In genomic region chr5:158020555-158021418, GRCh38 we compare ENCODE assay signal across 34 cellular contexts.
DNase-seq lines count a peak whose midpoint lies in the region; ATAC-seq, FAIRE-seq and TF ChIP-seq lines count a peak whose summit lies in the region.
"Had no signal": no experiment of that assay in that cellular context is flagged by ENCODE, and none has a peak within 500 bp of the region (broad histone marks: within the 10 kb centered on the region; RNA-seq: fewer than 3 reads in every experiment).

No MANE protein-coding gene starts in this region.

- no peaks in the 10 kb centered on the region for H4K20me1 ChIP-seq in HepG2 (ENCODE audit: insufficient read depth, low read length)

- H3K4me1 ChIP-seq in Caco-2: peaks cover 16% of the 10 kb centered on the region
- no peaks in the 10 kb centered on the region for H3K4me1 ChIP-seq in HepG2 (ENCODE audit: insufficient read depth, low read length)
- H3K4me1 ChIP-seq: A549, thyroid gland, vagina had no signal

- no peaks in the 10 kb centered on the region for H3K36me3 Mint-ChIP-seq in Caco-2 (ENCODE audit: insufficient read depth, unreplicated experiment)
- H3K36me3 Mint-ChIP-seq: activated CD4-positive, alpha-beta memory T cell treated with anti-CD3 and anti-CD28 coated beads for 36 hours; activated naive CD4-positive, alpha-beta T cell treated with anti-CD3 and anti-CD28 coated beads, Interleukin-2, amount 10 ng/mL, durations not matched to agents 7 days and 5 days; CD8-positive, alpha-beta memory T cell; natural killer cell; T-cell had no signal

- H3K9me3 Mint-ChIP-seq in Caco-2 (ENCODE audit: unreplicated experiment): no peaks in the 10 kb centered on the region
- H3K9me3 Mint-ChIP-seq: activated CD4-positive, alpha-beta memory T cell treated with anti-CD3 and anti-CD28 coated beads for 36 hours; activated naive CD4-positive, alpha-beta T cell treated with anti-CD3 and anti-CD28 coated beads, Interleukin-2, amount 10 ng/mL, durations not matched to agents 7 days and 5 days; activated T-helper 1 cell treated with anti-CD3 and anti-CD28 coated beads, Interleukin-12 subunit alpha, Interleukin-12 subunit beta, Interleukin-2, Interleukin-4 antibody, amounts not matched to agents 30 ng/mL and 10 ng/mL and 1 ng/mL, durations not matched to agents 14 hours and 24 hours and 36 hours; CD8-positive, alpha-beta memory T cell; natural killer cell; stimulated activated naive CD8-positive, alpha-beta T cell treated with anti-CD3 and anti-CD28 coated beads, Interleukin-15, amount 100 ng/mL, for 72 hours; T-cell had no signal

- peaks cover 6% of the 10 kb centered on the region for H3K4me1 Mint-ChIP-seq in Caco-2 (ENCODE audit: low read depth, unreplicated experiment)
- H3K4me1 Mint-ChIP-seq: activated naive CD4-positive, alpha-beta T cell treated with anti-CD3 and anti-CD28 coated beads, Interleukin-2, amount 10 ng/mL, durations not matched to agents 7 days and 5 days; B cell; natural killer cell; stimulated activated naive CD8-positive, alpha-beta T cell treated with anti-CD3 and anti-CD28 coated beads, Interleukin-15, amount 100 ng/mL, for 72 hours; T-cell had no signal

- H3K27ac ChIP-seq in epithelial cell of prostate: peak overlapping the region; percentile 12
- H3K27ac ChIP-seq in HepG2 (ENCODE audit: extremely low read length, insufficient read depth, low read length): no peak overlapping the region
- H3K27ac ChIP-seq: A549, brain microvascular endothelial cell, foreskin keratinocyte, heart left ventricle, skin epidermis, thyroid gland, vagina had no signal

- no peaks in the 10 kb centered on the region for H3K9me3 ChIP-seq in Caco-2
- no peaks in the 10 kb centered on the region for H3K9me3 ChIP-seq in HepG2 (ENCODE audit: low read length)
- H3K9me3 ChIP-seq: A549, heart left ventricle, thyroid gland, vagina had no signal

- intact Hi-C loops in Caco-2 (cut with micrococcal nuclease; ENCODE audit: unreplicated experiment) (no loop called here), HepG2 (cut with micrococcal nuclease; ENCODE audit: unreplicated experiment) (no loop called here)

- no TSS peak for BruUV-seq in Caco-2 (replicated peaks; lab: Mats Ljungman, UMichigan)
- no TSS peak for BruUV-seq in HepG2 (replicated peaks; lab: Mats Ljungman, UMichigan)

- H3K36me3 ChIP-seq in Caco-2 (ENCODE audit: control insufficient read depth, insufficient read depth, low read length) (no peaks in the 10 kb centered on the region), HepG2 (replicated peaks in 1 of 2; ENCODE audit: control insufficient read depth in 1 of 2, insufficient read depth in 2 of 2, low read length in 2 of 2) (no peaks in the 10 kb centered on the region)
- H3K36me3 ChIP-seq: brain microvascular endothelial cell, heart left ventricle, thyroid gland, vagina had no signal

- WGBS in HepG2 (ENCODE audit: low lambda C conversion rate): 7% methylated on average over 4 of the region's 5 CpGs

- H3K27ac Mint-ChIP-seq in Caco-2 (ENCODE audit: unreplicated experiment): peak overlapping the region; percentile 31
- H3K27ac Mint-ChIP-seq: activated CD4-positive, alpha-beta memory T cell treated with anti-CD3 and anti-CD28 coated beads for 36 hours; activated naive CD4-positive, alpha-beta T cell treated with anti-CD3 and anti-CD28 coated beads, Interleukin-2, amount 10 ng/mL, durations not matched to agents 7 days and 5 days; activated T-helper 1 cell treated with anti-CD3 and anti-CD28 coated beads, Interleukin-12 subunit alpha, Interleukin-12 subunit beta, Interleukin-2, Interleukin-4 antibody, amounts not matched to agents 30 ng/mL and 10 ng/mL and 1 ng/mL, durations not matched to agents 14 hours and 24 hours and 36 hours; B cell; CD8-positive, alpha-beta memory T cell; natural killer cell; stimulated activated naive CD8-positive, alpha-beta T cell treated with anti-CD3 and anti-CD28 coated beads, Interleukin-15, amount 100 ng/mL, for 72 hours; T-cell had no signal

- H3K4me3 Mint-ChIP-seq in Caco-2 (ENCODE audit: unreplicated experiment): no peak overlapping the region
- H3K4me3 Mint-ChIP-seq: activated CD4-positive, alpha-beta memory T cell treated with anti-CD3 and anti-CD28 coated beads for 36 hours; activated naive CD4-positive, alpha-beta T cell treated with anti-CD3 and anti-CD28 coated beads, Interleukin-2, amount 10 ng/mL, durations not matched to agents 7 days and 5 days; activated T-helper 1 cell treated with anti-CD3 and anti-CD28 coated beads, Interleukin-12 subunit alpha, Interleukin-12 subunit beta, Interleukin-2, Interleukin-4 antibody, amounts not matched to agents 30 ng/mL and 10 ng/mL and 1 ng/mL, durations not matched to agents 14 hours and 24 hours and 36 hours; B cell; CD8-positive, alpha-beta memory T cell; natural killer cell; stimulated activated naive CD8-positive, alpha-beta T cell treated with anti-CD3 and anti-CD28 coated beads, Interleukin-15, amount 100 ng/mL, for 72 hours; T-cell had no signal

- H3K79me2 ChIP-seq in HepG2 (ENCODE audit: insufficient read depth, low read length): no peaks in the 10 kb centered on the region

- TF ChIP-seq CTCF in Caco-2 (IDR thresholded peaks at IDR 0.05; ENCODE audit: insufficient read depth in 1 of 2, low read depth in 1 of 2, low read length in 1 of 2, severe bottlenecking in 1 of 2, unreplicated experiment in 1 of 2) (no peak), HepG2 (CRISPR knock-in tag; IDR thresholded peaks at IDR 0.05) (no peak)

- H3K4me2 ChIP-seq in HepG2 (ENCODE audit: low read depth, low read length): no peak overlapping the region
- H3K4me2 ChIP-seq: A549 had no signal

- in situ Hi-C loops in HepG2 (cut with HindIII; ENCODE audit: extremely low pct_ligation_motif_present, low pct_unique_long_range_greater_than_20kb): no loop called here

- FAIRE-seq in HepG2 (lab: Jason Lieb, UNC): no peak
- FAIRE-seq in GM12891 (lab: Jason Lieb, UNC): no peak
- FAIRE-seq: A549, colon, G401.6, RCC 7860 had no signal

- CTCF ChIA-PET in Caco-2 (lab: Charles Lee) (no interaction called here), HepG2 (lab: Yijun Ruan, JAX; ENCODE audit: low intra/inter-chr PET ratio, low total read pairs) (no interaction called here)

- no peak for ATAC-seq in HepG2
- ATAC-seq in HG02884 (IDR thresholded peaks at IDR 0.05; ENCODE audit: unreplicated experiment): no peak
- ATAC-seq: activated CD4-positive, CD25-positive, alpha-beta regulatory T cell treated with anti-CD3 and anti-CD28 coated beads, Interleukin-2, amount 50 U/mL, for 24 hours; esophagus mucosa; foreskin keratinocyte; heart left ventricle; natural killer cell; stimulated activated naive CD8-positive, alpha-beta T cell treated with anti-CD3 and anti-CD28 coated beads, Interleukin-15, amount 100 ng/mL, for 72 hours; T-cell had no signal

- TF ChIP-seq POLR2A in HepG2 (IDR thresholded peaks at IDR 0.05; ENCODE audit: insufficient read depth in 1 of 2, low read depth in 2 of 2, low read length in 2 of 2) (no peak), GM12891 (IDR thresholded peaks at IDR 0.05; ENCODE audit: low read depth, low read length) (no peak)

- no peaks in the 10 kb centered on the region; the same call in 1 of the 2 replicates for H3K27me3 ChIP-seq in Caco-2 (replicated peaks; ENCODE audit: control insufficient read depth, insufficient read depth, low read length)
- H3K27me3 ChIP-seq in HepG2 (ENCODE audit: control insufficient read depth in 1 of 2, insufficient read depth in 2 of 2, low read length in 2 of 2): no peaks in the 10 kb centered on the region
- H3K27me3 ChIP-seq: brain microvascular endothelial cell, foreskin keratinocyte, heart left ventricle, thyroid gland, vagina had no signal

- no peak for TF ChIP-seq RAD21 in HepG2 (CRISPR knock-in tag; IDR thresholded peaks at IDR 0.05)

- POLR2A ChIA-PET in Caco-2 (lab: Charles Lee): no interaction called here
- POLR2A ChIA-PET in HepG2 (lab: Yijun Ruan, JAX): no interaction called here

- TF ChIP-seq EP300 in HepG2 (IDR thresholded peaks at IDR 0.05; ENCODE audit: low read depth in 2 of 2, low read length in 2 of 2): no peak
- TF ChIP-seq EP300 in HepG2 (CRISPR knock-in tag; IDR thresholded peaks at IDR 0.05; ENCODE audit: borderline replicate concordance): no peak

- DNase-seq in Caco-2 (peak in 1 of 2 experiments; percentile 27), NCI-H460 (ENCODE audit: extremely low read depth, low read depth) (peak; percentile 5), epithelial cell of prostate (ENCODE audit: low read depth, low spot score) (no peak), HepG2 (ENCODE audit: low spot score) (no peak), GM12891 (ENCODE audit: insufficient read length, low spot score) (no peak), cerebellar nuclear complex (lab: John Stamatoyannopoulos, UW) (no peak), GF-D8 (lab: John Stamatoyannopoulos, UW) (no peak)
- DNase-seq: activated CD4-positive, alpha-beta memory T cell treated with anti-CD3 and anti-CD28 coated beads for 36 hours; activated CD8-positive, alpha-beta memory T cell treated with anti-CD3 and anti-CD28 coated beads, Interleukin-2, amount 50 U/mL, for 4 hours; activated naive CD4-positive, alpha-beta T cell treated with anti-CD3 and anti-CD28 coated beads, Interleukin-2, amount 10 ng/mL, durations not matched to agents 7 days and 5 days; amniotic stem cell; brain microvascular endothelial cell; CD8-positive, alpha-beta memory T cell; DMS153; foreskin keratinocyte; heart left ventricle; natural killer cell; NCI-H187; NCI-H2171 treated with DMSO at 0.1 percent for 48 hours; NCI-H526 treated with DMSO at 0.1 percent for 48 hours; stimulated activated naive CD8-positive, alpha-beta T cell treated with anti-CD3 and anti-CD28 coated beads, Interleukin-15, amount 100 ng/mL, for 72 hours; T-cell; thyroid gland had no signal

- H2AFZ ChIP-seq in HepG2 (ENCODE audit: low read length): peak overlapping the region; percentile 19

- H3K4me3 ChIP-seq in Caco-2 (ENCODE audit: low read depth, low read length): no peak overlapping the region
- H3K4me3 ChIP-seq in HepG2 (replicated peaks in 1 of 3; ENCODE audit: insufficient read depth in 1 of 3, low read depth in 2 of 3, low read length in 3 of 3): no peak overlapping the region
- H3K4me3 ChIP-seq: A549, heart left ventricle, skin epidermis, thyroid gland, vagina had no signal

- H3K9ac ChIP-seq in HepG2 (ENCODE audit: insufficient read depth, low read depth, low read length): no peak overlapping the region

- no peaks in the 10 kb centered on the region for H3K27me3 Mint-ChIP-seq in Caco-2 (ENCODE audit: insufficient read depth, unreplicated experiment)

TF ChIP-seq in HepG2, 621 proteins besides CTCF, POLR2A, EP300 and RAD21 (continues in another document):
- TF ChIP-seq NR2F2 (IDR thresholded peaks at IDR 0.05; ENCODE audit: borderline replicate concordance, low read depth): no peak

TF ChIP-seq in GM12891, 5 proteins besides CTCF, POLR2A, EP300 and RAD21:
- TF ChIP-seq POLR2AphosphoS5 (IDR thresholded peaks at IDR 0.05; ENCODE audit: low read depth, low read length) (no peak), POU2F2 (IDR thresholded peaks at IDR 0.05; ENCODE audit: low read depth, low read length) (no peak), TAF1 (IDR thresholded peaks at IDR 0.05; ENCODE audit: low read depth, low read length) (no peak), SPI1 (IDR thresholded peaks at IDR 0.05; ENCODE audit: low read depth, low read length) (no peak), PAX5 (IDR thresholded peaks at IDR 0.05; ENCODE audit: insufficient read depth, low read length, severe bottlenecking) (no peak)
